ENCODE assay signal across 14 cellular contexts in genomic region chr6:26057899-26058298, GRCh38. TPM values are rescaled to one million over a fixed set of nuclear protein-coding genes. Genes with fewer than 3 reads are reported as not detected.
DNase-seq lines count a peak whose midpoint lies in the region; ATAC-seq and TF ChIP-seq lines count a peak whose summit lies in the region.
"Had no signal": no experiment of that assay in that cellular context is flagged by ENCODE, and none has a peak within 500 bp of the region (broad histone marks: within the 10 kb centered on the region; RNA-seq: fewer than 3 reads in every experiment).

No MANE protein-coding gene starts in this region.

- H3K36me3 Mint-ChIP-seq in activated CD8-positive, alpha-beta T cell treated with anti-CD3 and anti-CD28 coated beads for 36 hours (ENCODE audit: low read depth), result peaks cover 3% of the 10 kb centered on the region
- peaks cover 9% of the 10 kb centered on the region for H3K36me3 Mint-ChIP-seq in activated CD8-positive, alpha-beta T cell treated with anti-CD3 and anti-CD28 coated beads, Interleukin-2, amount 10 ng/mL, durations not matched to agents 7 days and 5 days (ENCODE audit: low read depth)

- no peaks in the 10 kb centered on the region for H3K36me3 ChIP-seq in osteoblast (ENCODE audit: insufficient read depth, low read length)
- H3K36me3 ChIP-seq: adrenal gland, neutrophil, transverse colon had no signal

- H3K9me3 ChIP-seq in osteoblast (ENCODE audit: low read depth, low read length), result no peaks in the 10 kb centered on the region
- H3K9me3 ChIP-seq: adrenal gland, neutrophil, transverse colon had no signal

- ATAC-seq in activated CD8-positive, alpha-beta T cell treated with anti-CD3 and anti-CD28 coated beads for 36 hours, result no peak
- no peak for ATAC-seq in activated CD8-positive, alpha-beta T cell treated with anti-CD3 and anti-CD28 coated beads, Interleukin-2, amount 10 ng/mL, durations not matched to agents 7 days and 5 days

- H3K27me3 ChIP-seq in osteoblast (ENCODE audit: insufficient read depth, low read length), result no peaks in the 10 kb centered on the region
- H3K27me3 ChIP-seq: adrenal gland, transverse colon had no signal

- H3K79me2 ChIP-seq in osteoblast (ENCODE audit: insufficient read depth, low read length), result no peaks in the 10 kb centered on the region

- no peak overlapping the region for H3K4me3 ChIP-seq in osteoblast (ENCODE audit: insufficient read depth, low read length)
- H3K4me3 ChIP-seq: adrenal gland, transverse colon had no signal

- in situ Hi-C loops in ACHN (cut with HindIII; ENCODE audit: low pct_ligation_motif_present, low pct_unique_long_range_greater_than_20kb, low sequenced_read_pairs), result no loop called here

- CTCF ChIA-PET in activated CD8-positive, alpha-beta T cell treated with anti-CD3 and anti-CD28 coated beads for 36 hours (lab: Charles Lee), result interaction anchor here (26.9 kb wide), 1 partner anchor 39 kb away, joined by 841 read pairs; the partner anchor contains the start of gene HFE
- CTCF ChIA-PET in activated CD8-positive, alpha-beta T cell treated with anti-CD3 and anti-CD28 coated beads, Interleukin-2, amount 10 ng/mL, durations not matched to agents 7 days and 5 days (lab: Charles Lee), result interaction anchor here (2.9 to 17.0 kb wide), 2 partner anchors 32 to 37 kb away, joined by 10 to 741 read pairs; partner anchors contain the start of gene HFE

- H3K4me1 Mint-ChIP-seq in activated CD8-positive, alpha-beta T cell treated with anti-CD3 and anti-CD28 coated beads for 36 hours (ENCODE audit: low read depth), result peaks cover 12% of the 10 kb centered on the region
- H3K4me1 Mint-ChIP-seq in activated CD8-positive, alpha-beta T cell treated with anti-CD3 and anti-CD28 coated beads, Interleukin-2, amount 10 ng/mL, durations not matched to agents 7 days and 5 days (ENCODE audit: low read depth), result peaks cover 36% of the 10 kb centered on the region

- H4K20me1 ChIP-seq in osteoblast (ENCODE audit: insufficient read depth, low read length), result no peaks in the 10 kb centered on the region

- TF ChIP-seq CTCF in activated CD8-positive, alpha-beta T cell treated with anti-CD3 and anti-CD28 coated beads for 36 hours (IDR thresholded peaks at IDR 0.05), result no peak
- TF ChIP-seq CTCF in VCaP (conservative IDR thresholded peaks at IDR 0.05) (no peak), osteoblast (IDR thresholded peaks at IDR 0.05; ENCODE audit: extremely low read depth, low read depth, low read length) (no peak)

- intact Hi-C loops in activated CD8-positive, alpha-beta T cell treated with anti-CD3 and anti-CD28 coated beads for 36 hours (cut with micrococcal nuclease), result loop anchor here (2.0 kb wide), 1 partner anchor 45 kb away; a partner anchor contains a TSS

- no peak overlapping the region for H3K4me2 ChIP-seq in osteoblast (ENCODE audit: insufficient read depth, low read length)

- no peak overlapping the region for H2AFZ ChIP-seq in osteoblast (ENCODE audit: low read length)

- H3K4me1 ChIP-seq in osteoblast (ENCODE audit: insufficient read depth, low read length), result peaks cover 16% of the 10 kb centered on the region

- peak overlapping the region; percentile 99 for H3K27ac Mint-ChIP-seq in activated CD8-positive, alpha-beta T cell treated with anti-CD3 and anti-CD28 coated beads for 36 hours
- no peak overlapping the region for H3K27ac Mint-ChIP-seq in activated CD8-positive, alpha-beta T cell treated with anti-CD3 and anti-CD28 coated beads, Interleukin-2, amount 10 ng/mL, durations not matched to agents 7 days and 5 days

- no peak for DNase-seq in activated CD8-positive, alpha-beta T cell treated with anti-CD3 and anti-CD28 coated beads for 36 hours
- DNase-seq in activated CD8-positive, alpha-beta T cell treated with anti-CD3 and anti-CD28 coated beads, Interleukin-2, amount 10 ng/mL, durations not matched to agents 7 days and 5 days, result no peak
- DNase-seq in NCI-H2171 treated with DMSO at 0.1 percent for 48 hours (lab: John Stamatoyannopoulos, UW) (peak; percentile 43), osteoblast (ENCODE audit: insufficient read length, low spot score, missing footprints) (peak; percentile 39), NCI-H1694 (lab: John Stamatoyannopoulos, UW) (no peak), ACHN (no peak), inferior parietal cortex (ENCODE audit: extremely low spot score) (no peak)
- DNase-seq: activated T-cell treated with anti-CD3 and anti-CD28 coated beads for 4 hours; adrenal gland; mesendoderm; stimulated activated CD4-positive, alpha-beta T cell treated with anti-CD3 and anti-CD28 coated beads, Interleukin-4, amount 100 ng/mL, for 24 hours; transverse colon had no signal

- H3K9me3 Mint-ChIP-seq in activated CD8-positive, alpha-beta T cell treated with anti-CD3 and anti-CD28 coated beads for 36 hours, result no peaks in the 10 kb centered on the region
- H3K9me3 Mint-ChIP-seq in activated CD8-positive, alpha-beta T cell treated with anti-CD3 and anti-CD28 coated beads, Interleukin-2, amount 10 ng/mL, durations not matched to agents 7 days and 5 days (ENCODE audit: insufficient read depth), result no peaks in the 10 kb centered on the region

- POLR2A ChIA-PET in activated CD8-positive, alpha-beta T cell treated with anti-CD3 and anti-CD28 coated beads for 36 hours (lab: Charles Lee), result interaction anchor here (0.5 to 26.1 kb wide), 9 partner anchors 13 to 100 kb away, joined by 3 to 1376 read pairs (median 64); a partner anchor contains a TSS
- POLR2A ChIA-PET in activated CD8-positive, alpha-beta T cell treated with anti-CD3 and anti-CD28 coated beads, Interleukin-2, amount 10 ng/mL, durations not matched to agents 7 days and 5 days (lab: Charles Lee), result interaction anchor here (1.1 to 14.7 kb wide), 11 partner anchors 12 to 1757 kb away, joined by 3 to 685 read pairs (median 99); a partner anchor contains a TSS

- H3K27ac ChIP-seq in VCaP, result peak overlapping the region; percentile 81; the same call in 1 of the 2 replicates
- H3K27ac ChIP-seq in osteoblast (ENCODE audit: low read depth, low read length), result no peak overlapping the region
- H3K27ac ChIP-seq: neutrophil had no signal

- H3K27me3 Mint-ChIP-seq in activated CD8-positive, alpha-beta T cell treated with anti-CD3 and anti-CD28 coated beads for 36 hours, result peaks cover 3% of the 10 kb centered on the region
- peaks cover 2% of the 10 kb centered on the region for H3K27me3 Mint-ChIP-seq in activated CD8-positive, alpha-beta T cell treated with anti-CD3 and anti-CD28 coated beads, Interleukin-2, amount 10 ng/mL, durations not matched to agents 7 days and 5 days (ENCODE audit: low read depth)

- H3K4me3 Mint-ChIP-seq in activated CD8-positive, alpha-beta T cell treated with anti-CD3 and anti-CD28 coated beads for 36 hours, result no peak overlapping the region
- no peak overlapping the region for H3K4me3 Mint-ChIP-seq in activated CD8-positive, alpha-beta T cell treated with anti-CD3 and anti-CD28 coated beads, Interleukin-2, amount 10 ng/mL, durations not matched to agents 7 days and 5 days

RNA-seq across cellular contexts. Expression of gene HFE, which starts 29.3 kb away (rescaled TPM):
- under 1 TPM; 0.25 to 0.56 TPM for total RNA-seq in activated CD8-positive, alpha-beta T cell treated with anti-CD3 and anti-CD28 coated beads for 36 hours
- 1 to 10 TPM; 4.3 TPM for total RNA-seq in activated CD8-positive, alpha-beta T cell treated with anti-CD3 and anti-CD28 coated beads, Interleukin-2, amount 10 ng/mL, durations not matched to agents 7 days and 5 days
- total RNA-seq in osteoblast, result 14.1 and 15.9 TPM in 2 replicates

Comparison
In these comparisons a context has a peak if more than half of its experiments do, and no peak if none do; other contexts are left out.
1. DNase-seq: peak in NCI-H2171 treated with DMSO at 0.1 percent for 48 hours (single experiment) and osteoblast (single experiment); none in activated CD8-positive, alpha-beta T cell treated with anti-CD3 and anti-CD28 coated beads for 36 hours (single experiment), activated CD8-positive, alpha-beta T cell treated with anti-CD3 and anti-CD28 coated beads, Interleukin-2, amount 10 ng/mL, durations not matched to agents 7 days and 5 days (single experiment), NCI-H1694 (single experiment), ACHN (single experiment) and inferior parietal cortex (single experiment).